In the genomic region with DNA sequence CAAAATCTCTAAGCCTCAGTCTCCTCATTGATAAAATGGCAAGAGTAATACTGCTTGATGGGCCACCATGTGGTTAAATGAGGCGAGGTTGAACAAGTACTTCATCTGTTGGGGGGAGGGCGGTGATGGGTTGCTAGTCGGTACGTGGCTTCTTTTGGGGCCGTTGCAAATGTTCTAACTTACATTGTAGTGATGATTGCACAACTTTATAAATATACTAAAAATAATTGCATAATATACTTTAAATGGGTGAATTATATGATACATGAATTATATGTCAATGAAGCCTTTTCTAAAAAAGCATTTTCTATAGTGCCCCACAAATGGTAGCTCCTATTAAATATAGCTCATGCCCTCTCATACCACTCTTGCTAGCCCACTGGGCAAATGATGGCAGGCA, we compare ENCODE assay signal across 2 cellular contexts.
TF ChIP-seq lines count a peak whose summit lies in the region.

No MANE protein-coding gene starts in this region.

TF ChIP-seq in IMR-90, 13 proteins besides CTCF, POLR2A, EP300 and RAD21:
- TF ChIP-seq CEBPB (IDR thresholded peaks at IDR 0.05; ENCODE audit: low read depth, low read length), result peak; percentile 39; the same call in 1 of the 2 replicates
- TF ChIP-seq CHD1 (IDR thresholded peaks at IDR 0.05; ENCODE audit: low read depth, low read length), result no peak
- no peak for TF ChIP-seq RFX5 (IDR thresholded peaks at IDR 0.05; ENCODE audit: low read depth, low read length)

TF ChIP-seq in K562, 482 proteins besides CTCF, POLR2A, EP300 and RAD21:
- no peak for TF ChIP-seq CEBPG (CRISPR knock-in tag; IDR thresholded peaks at IDR 0.05)
- peak in 1 of 2 experiments; percentile 62; a peak in 1 of 4 replicates for TF ChIP-seq CEBPG (tag; conservative IDR thresholded peaks at IDR 0.05 in 1 of 2, IDR thresholded peaks at IDR 0.05 in 1 of 2)
- peak; percentile 65 for TF ChIP-seq CEBPB (tag; IDR thresholded peaks at IDR 0.05)
- no peak for TF ChIP-seq NFRKB (IDR thresholded peaks at IDR 0.05; ENCODE audit: low read depth)
